ENCODE assay signal across 34 cellular contexts in genomic region chr13:51113969-51114368, GRCh38. TPM values are rescaled to one million over a fixed set of nuclear protein-coding genes. Genes with fewer than 3 reads are reported as not detected.
"Had no signal": no experiment of that assay in that cellular context is flagged by ENCODE, and none has a peak within 500 bp of the region (broad histone marks: within the 10 kb centered on the region; RNA-seq: fewer than 3 reads in every experiment).

No MANE protein-coding gene starts in this region.

- DNase-seq: activated CD4-positive, alpha-beta memory T cell treated with anti-CD3 and anti-CD28 coated beads, Interleukin-2, amount 10 ng/mL, durations not matched to agents 7 days and 5 days; activated CD4-positive, alpha-beta T cell treated with anti-CD3 and anti-CD28 coated beads for 1 hour; activated CD4-positive, alpha-beta T cell treated with anti-CD3 and anti-CD28 coated beads for 4 hours; activated CD4-positive, alpha-beta T cell treated with anti-CD3 and anti-CD28 coated beads, Interleukin-2, amount 10 ng/mL, durations not matched to agents 7 days and 5 days; activated CD4-positive, alpha-beta T cell treated with anti-CD3 and anti-CD28 coated beads, Interleukin-2, amount 50 U/mL, for 4 hours; activated CD8-positive, alpha-beta memory T cell treated with anti-CD3 and anti-CD28 coated beads, Interleukin-2, amount 50 U/mL, for 48 hours; activated effector memory CD4-positive, alpha-beta T cell treated with Interleukin-2 at 50 U/mL for 16 hours; activated gamma-delta T cell treated with Interleukin-2 at 50 U/mL for 16 hours; activated naive CD4-positive, alpha-beta T cell treated with anti-CD3 and anti-CD28 coated beads, Interleukin-2, amount 50 U/mL, for 16 hours; activated naive CD4-positive, alpha-beta T cell treated with Interleukin-2 at 50 U/mL for 16 hours; activated T-cell treated with anti-CD3 and anti-CD28 coated beads for 4 hours; activated T-cell treated with anti-CD3 and anti-CD28 coated beads, Interleukin-2, amount 50 U/mL, for 24 hours; activated T-cell treated with anti-CD3 and anti-CD28 coated beads, Interleukin-2, amount 50 U/mL, for 72 hours; amniotic stem cell; anterior cingulate cortex; brain microvascular endothelial cell; caudate nucleus; effector memory CD4-positive, alpha-beta T cell; esophagus squamous epithelium; gastrocnemius medialis; glutamatergic neuron; heart left ventricle; T-helper 2 cell had no signal

- H3K27ac ChIP-seq: brain microvascular endothelial cell, epithelial cell of prostate, esophagus squamous epithelium, gastrocnemius medialis, heart left ventricle, VCaP had no signal

- H3K27me3 Mint-ChIP-seq: activated CD4-positive, alpha-beta T cell treated with anti-CD3 and anti-CD28 coated beads, Interleukin-2, amount 10 ng/mL, durations not matched to agents 7 days and 5 days had no signal

- H3K4me3 Mint-ChIP-seq: activated CD4-positive, alpha-beta memory T cell treated with anti-CD3 and anti-CD28 coated beads, Interleukin-2, amount 10 ng/mL, durations not matched to agents 7 days and 5 days; activated CD4-positive, alpha-beta T cell treated with anti-CD3 and anti-CD28 coated beads, Interleukin-2, amount 10 ng/mL, durations not matched to agents 7 days and 5 days; activated naive CD8-positive, alpha-beta T cell; activated T-cell treated with anti-CD3 and anti-CD28 coated beads, Interleukin-2, amount 50 U/mL, for 24 hours; activated T-cell treated with anti-CD3 and anti-CD28 coated beads, Interleukin-2, amount 50 U/mL, for 72 hours; WTC11 had no signal

- H3K27me3 ChIP-seq: brain microvascular endothelial cell, gastrocnemius medialis had no signal

- FAIRE-seq: astrocyte, colon had no signal

- H3K4me1 Mint-ChIP-seq: activated CD4-positive, alpha-beta T cell treated with anti-CD3 and anti-CD28 coated beads, Interleukin-2, amount 10 ng/mL, durations not matched to agents 7 days and 5 days; WTC11 had no signal

- ATAC-seq: gastrocnemius medialis, heart left ventricle, WTC11 had no signal

- H3K4me3 ChIP-seq: esophagus squamous epithelium, gastrocnemius medialis, heart left ventricle had no signal

- H3K36me3 ChIP-seq: brain microvascular endothelial cell, esophagus squamous epithelium, gastrocnemius medialis, heart left ventricle had no signal

- H3K9me3 Mint-ChIP-seq: activated T-cell treated with anti-CD3 and anti-CD28 coated beads, Interleukin-2, amount 50 U/mL, for 24 hours had no signal

- H3K27ac Mint-ChIP-seq: activated CD4-positive, alpha-beta memory T cell treated with anti-CD3 and anti-CD28 coated beads, Interleukin-2, amount 10 ng/mL, durations not matched to agents 7 days and 5 days; activated CD4-positive, alpha-beta T cell treated with anti-CD3 and anti-CD28 coated beads, Interleukin-2, amount 10 ng/mL, durations not matched to agents 7 days and 5 days; activated naive CD8-positive, alpha-beta T cell; activated T-cell treated with anti-CD3 and anti-CD28 coated beads, Interleukin-2, amount 50 U/mL, for 24 hours; activated T-cell treated with anti-CD3 and anti-CD28 coated beads, Interleukin-2, amount 50 U/mL, for 72 hours; WTC11 had no signal

- H3K4me1 ChIP-seq: esophagus squamous epithelium, gastrocnemius medialis, heart left ventricle had no signal

- H3K9me3 ChIP-seq: gastrocnemius medialis had no signal

RNA-seq across cellular contexts. Expression of gene C13orf42, which starts 2.9 kb away (rescaled TPM):
- total RNA-seq: activated CD4-positive, alpha-beta memory T cell treated with anti-CD3 and anti-CD28 coated beads, Interleukin-2, amount 10 ng/mL, durations not matched to agents 7 days and 5 days; activated CD4-positive, alpha-beta T cell treated with anti-CD3 and anti-CD28 coated beads, Interleukin-2, amount 10 ng/mL, durations not matched to agents 7 days and 5 days; activated T-cell treated with anti-CD3 and anti-CD28 coated beads, Interleukin-2, amount 50 U/mL, for 72 hours; astrocyte; chondrocyte; dermis microvascular lymphatic vessel endothelial cell; esophagus squamous epithelium; fibroblast of lung; fibroblast of villous mesenchyme; gastrocnemius medialis; heart left ventricle; T-helper 1 cell treated with Interleukin-12 subunit alpha and Interleukin-12 subunit beta and Interleukin-4 antibody, amounts not matched to agents 30 ng/mL and 1 ng/mL, for 36 hours had no signal
- polyA plus RNA-seq: fibroblast of lung, heart left ventricle had no signal
